ENCODE assay signal across 21 cellular contexts in genomic region chr7:54944179-54944578, GRCh38.
A peak's percentile ranks its signal among the peaks of the same experiment; 100 is the strongest.
DNase-seq lines count a peak whose midpoint lies in the region; ATAC-seq, FAIRE-seq and TF ChIP-seq lines count a peak whose summit lies in the region.
"Had no signal": no experiment of that assay in that cellular context is flagged by ENCODE, and none has a peak within 500 bp of the region (broad histone marks: within the 10 kb centered on the region; RNA-seq: fewer than 3 reads in every experiment).

No MANE protein-coding gene starts in this region.

- no peaks in the 10 kb centered on the region for H3K27me3 Mint-ChIP-seq in mesothelial cell of epicardium (ENCODE audit: low read depth)
- H3K27me3 Mint-ChIP-seq in activated CD8-positive, alpha-beta T cell treated with anti-CD3 and anti-CD28 coated beads for 36 hours = peaks cover 6% of the 10 kb centered on the region
- H3K27me3 Mint-ChIP-seq: activated CD8-positive, alpha-beta memory T cell treated with anti-CD3 and anti-CD28 coated beads, Interleukin-2, amount 10 ng/mL, durations not matched to agents 7 days and 5 days; progenitor cell of endocrine pancreas had no signal

- ATAC-seq in activated CD8-positive, alpha-beta T cell treated with anti-CD3 and anti-CD28 coated beads for 36 hours = no peak
- ATAC-seq in HG03378 (IDR thresholded peaks at IDR 0.05; ENCODE audit: unreplicated experiment) = no peak
- ATAC-seq: activated CD8-positive, alpha-beta memory T cell treated with anti-CD3 and anti-CD28 coated beads, Interleukin-2, amount 10 ng/mL, durations not matched to agents 7 days and 5 days; T-cell; WTC11 had no signal

- H3K4me1 Mint-ChIP-seq in mesothelial cell of epicardium = peaks cover 12% of the 10 kb centered on the region
- no peaks in the 10 kb centered on the region for H3K4me1 Mint-ChIP-seq in activated CD8-positive, alpha-beta T cell treated with anti-CD3 and anti-CD28 coated beads for 36 hours (ENCODE audit: low read depth)
- H3K4me1 Mint-ChIP-seq: activated CD8-positive, alpha-beta memory T cell treated with anti-CD3 and anti-CD28 coated beads, Interleukin-2, amount 10 ng/mL, durations not matched to agents 7 days and 5 days; T-cell; WTC11 had no signal

- FAIRE-seq in endometrium (lab: Jason Lieb, UNC) = peak; percentile 94
- FAIRE-seq: islet of Langerhans had no signal

- no peak for TF ChIP-seq POLR2A in transverse colon (IDR thresholded peaks at IDR 0.05)

- in situ Hi-C loops in transverse colon (cut with MboI; ENCODE audit: low pct_ligation_motif_present in 1 of 4, low pct_unique_long_range_greater_than_20kb in 1 of 4, low sequenced_read_pairs in 3 of 4) = no loop called here

- H3K4me1 ChIP-seq in transverse colon = peaks cover 0 to 4% (median 0%) of the 10 kb centered on the region in 4 donors
- H3K4me1 ChIP-seq: Peyer's patch had no signal

- no peak overlapping the region for H3K27ac ChIP-seq in transverse colon
- H3K27ac ChIP-seq: cardiac muscle cell, HL-60, Peyer's patch had no signal

- CTCF ChIA-PET in activated CD8-positive, alpha-beta T cell treated with anti-CD3 and anti-CD28 coated beads for 36 hours (lab: Charles Lee) = no interaction called here

- DNase-seq in A172 (ENCODE audit: low spot score) (peak; percentile 32), LoVo (ENCODE audit: low spot score) (peak; percentile 41), mesothelial cell of epicardium (ENCODE audit: low spot score in 2 of 2, unreplicated experiment in 2 of 2) (no peak), transverse colon (no peak), activated gamma-delta T cell treated with Interleukin-2 at 50 U/mL for 16 hours (no peak)
- no peak for DNase-seq in activated CD8-positive, alpha-beta T cell treated with anti-CD3 and anti-CD28 coated beads for 36 hours
- DNase-seq: ACHN; activated CD8-positive, alpha-beta memory T cell treated with anti-CD3 and anti-CD28 coated beads, Interleukin-2, amount 10 ng/mL, durations not matched to agents 7 days and 5 days; GDM1; Karpas-422; NCI-H524 treated with DMSO at 0.1 percent for 48 hours; Peyer's patch; substantia nigra; T-cell had no signal

- H3K27ac Mint-ChIP-seq in mesothelial cell of epicardium = peak overlapping the region; percentile 65
- H3K27ac Mint-ChIP-seq in activated CD8-positive, alpha-beta T cell treated with anti-CD3 and anti-CD28 coated beads for 36 hours = no peak overlapping the region
- H3K27ac Mint-ChIP-seq: activated CD8-positive, alpha-beta memory T cell treated with anti-CD3 and anti-CD28 coated beads, Interleukin-2, amount 10 ng/mL, durations not matched to agents 7 days and 5 days; progenitor cell of endocrine pancreas; T-cell; WTC11 had no signal

- H3K36me3 Mint-ChIP-seq in mesothelial cell of epicardium = no peaks in the 10 kb centered on the region
- no peaks in the 10 kb centered on the region for H3K36me3 Mint-ChIP-seq in activated CD8-positive, alpha-beta T cell treated with anti-CD3 and anti-CD28 coated beads for 36 hours (ENCODE audit: low read depth)
- H3K36me3 Mint-ChIP-seq: activated CD8-positive, alpha-beta memory T cell treated with anti-CD3 and anti-CD28 coated beads, Interleukin-2, amount 10 ng/mL, durations not matched to agents 7 days and 5 days; T-cell; WTC11 had no signal

- H3K9me3 ChIP-seq in transverse colon = no peaks in the 10 kb centered on the region
- H3K9me3 ChIP-seq: Peyer's patch had no signal

- peaks cover 4% of the 10 kb centered on the region for H3K9me3 Mint-ChIP-seq in mesothelial cell of epicardium
- peaks cover 7% of the 10 kb centered on the region for H3K9me3 Mint-ChIP-seq in activated CD8-positive, alpha-beta T cell treated with anti-CD3 and anti-CD28 coated beads for 36 hours

- H3K27me3 ChIP-seq in transverse colon = no peaks in the 10 kb centered on the region
- H3K27me3 ChIP-seq: cardiac muscle cell, Peyer's patch had no signal

- H3K4me3 Mint-ChIP-seq in mesothelial cell of epicardium = no peak overlapping the region
- H3K4me3 Mint-ChIP-seq in activated CD8-positive, alpha-beta T cell treated with anti-CD3 and anti-CD28 coated beads for 36 hours = no peak overlapping the region
- H3K4me3 Mint-ChIP-seq: activated CD8-positive, alpha-beta memory T cell treated with anti-CD3 and anti-CD28 coated beads, Interleukin-2, amount 10 ng/mL, durations not matched to agents 7 days and 5 days; T-cell; WTC11 had no signal

- intact Hi-C loops in activated CD8-positive, alpha-beta T cell treated with anti-CD3 and anti-CD28 coated beads for 36 hours (cut with micrococcal nuclease) = no loop called here
- intact Hi-C loops in transverse colon (cut with DNase I; ENCODE audit: low total_unique reads) = no loop called here

- H3K4me3 ChIP-seq in transverse colon = no peak overlapping the region
- H3K4me3 ChIP-seq: cardiac muscle cell, Peyer's patch had no signal

- 48 to 70% methylated on average over 3 of the region's 3 CpGs for WGBS in transverse colon (ENCODE audit: low coverage in 1 of 2), 2 donors

- TF ChIP-seq CTCF in mesothelial cell of epicardium (IDR thresholded peaks at IDR 0.05; ENCODE audit: unreplicated experiment) (no peak), transverse colon (IDR thresholded peaks at IDR 0.05) (no peak)
- no peak for TF ChIP-seq CTCF in activated CD8-positive, alpha-beta T cell treated with anti-CD3 and anti-CD28 coated beads for 36 hours (IDR thresholded peaks at IDR 0.05)

- TF ChIP-seq EP300 in transverse colon (IDR thresholded peaks at IDR 0.05; ENCODE audit: low read depth) = no peak

- H3K36me3 ChIP-seq in transverse colon = no peaks in the 10 kb centered on the region
- H3K36me3 ChIP-seq: cardiac muscle cell, Peyer's patch had no signal

- POLR2A ChIA-PET in activated CD8-positive, alpha-beta T cell treated with anti-CD3 and anti-CD28 coated beads for 36 hours (lab: Charles Lee) = no interaction called here

Comparison
In these comparisons a context has a peak if more than half of its experiments do, and no peak if none do; other contexts are left out.
1. DNase-seq: peak in A172 (single experiment) and LoVo (single experiment); none in mesothelial cell of epicardium (0 of 2), activated CD8-positive, alpha-beta T cell treated with anti-CD3 and anti-CD28 coated beads for 36 hours (single experiment), transverse colon (single experiment) and activated gamma-delta T cell treated with Interleukin-2 at 50 U/mL for 16 hours (single experiment).